Comparison of ENCODE assay signal across 1 cellular context in the genomic region with DNA sequence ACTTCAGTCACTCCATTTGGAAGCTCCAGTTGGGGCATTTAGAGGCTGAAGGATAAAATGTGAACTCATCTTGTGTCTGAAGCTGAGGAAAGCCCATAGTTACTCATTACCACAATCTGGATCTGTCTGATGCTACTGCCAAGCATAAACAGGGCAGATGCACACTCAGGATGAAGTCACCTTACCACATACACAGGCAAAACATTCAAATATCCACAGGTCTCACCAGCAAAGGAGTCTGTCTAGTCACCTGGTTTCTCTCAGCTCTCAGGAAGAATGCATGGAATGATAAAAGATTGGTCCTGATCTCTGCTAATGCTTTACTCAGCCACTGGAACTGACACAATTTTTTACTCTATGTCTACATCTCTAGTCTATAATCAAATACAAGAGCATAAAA.
TF ChIP-seq lines count a peak whose summit lies in the region.

No MANE protein-coding gene starts in this region.

TF ChIP-seq in SK-N-SH, 30 proteins besides CTCF, POLR2A, EP300 and RAD21:
- TF ChIP-seq, protein P1, sequence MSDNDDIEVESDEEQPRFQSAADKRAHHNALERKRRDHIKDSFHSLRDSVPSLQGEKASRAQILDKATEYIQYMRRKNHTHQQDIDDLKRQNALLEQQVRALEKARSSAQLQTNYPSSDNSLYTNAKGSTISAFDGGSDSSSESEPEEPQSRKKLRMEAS (IDR thresholded peaks at IDR 0.05; ENCODE audit: low read depth), result no peak
- no peak for TF ChIP-seq FOXJ3 (CRISPR knock-in tag; IDR thresholded peaks at IDR 0.05)
- no peak for TF ChIP-seq CHD2 (IDR thresholded peaks at IDR 0.05; ENCODE audit: low read length, partially characterized antibody)
- no peak for TF ChIP-seq SMC3 (IDR thresholded peaks at IDR 0.05; ENCODE audit: low read depth, low read length)
- TF ChIP-seq RCOR1 (IDR thresholded peaks at IDR 0.05; ENCODE audit: low read length), result no peak
- TF ChIP-seq GABPA (IDR thresholded peaks at IDR 0.05; ENCODE audit: low read depth), result no peak
- peak; percentile 61 for TF ChIP-seq NFIC (IDR thresholded peaks at IDR 0.05; ENCODE audit: borderline replicate concordance)
- TF ChIP-seq, protein P2, sequence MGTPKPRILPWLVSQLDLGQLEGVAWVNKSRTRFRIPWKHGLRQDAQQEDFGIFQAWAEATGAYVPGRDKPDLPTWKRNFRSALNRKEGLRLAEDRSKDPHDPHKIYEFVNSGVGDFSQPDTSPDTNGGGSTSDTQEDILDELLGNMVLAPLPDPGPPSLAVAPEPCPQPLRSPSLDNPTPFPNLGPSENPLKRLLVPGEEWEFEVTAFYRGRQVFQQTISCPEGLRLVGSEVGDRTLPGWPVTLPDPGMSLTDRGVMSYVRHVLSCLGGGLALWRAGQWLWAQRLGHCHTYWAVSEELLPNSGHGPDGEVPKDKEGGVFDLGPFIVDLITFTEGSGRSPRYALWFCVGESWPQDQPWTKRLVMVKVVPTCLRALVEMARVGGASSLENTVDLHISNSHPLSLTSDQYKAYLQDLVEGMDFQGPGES (IDR thresholded peaks at IDR 0.05; ENCODE audit: low read depth, low read length), result no peak
- peak; percentile 67; the same call in 1 of the 2 replicates for TF ChIP-seq RXRA (IDR thresholded peaks at IDR 0.05; ENCODE audit: borderline replicate concordance, low read depth)
- TF ChIP-seq TCF12 (IDR thresholded peaks at IDR 0.05), result peak; percentile 97
- TF ChIP-seq POLR2AphosphoS5 (IDR thresholded peaks at IDR 0.05; ENCODE audit: low read depth, low read length), result peak; percentile 58
- TF ChIP-seq FOSL2 (IDR thresholded peaks at IDR 0.05; ENCODE audit: borderline replicate concordance, low read depth), result peak; percentile 75
- no peak for TF ChIP-seq EZH2phosphoT487 (IDR thresholded peaks at IDR 0.05; ENCODE audit: borderline replicate concordance, low read depth)
- TF ChIP-seq TEAD4 (IDR thresholded peaks at IDR 0.05; ENCODE audit: borderline replicate concordance, insufficient read depth), result peak; percentile 90
- TF ChIP-seq GATA2 (CRISPR knock-in tag; IDR thresholded peaks at IDR 0.05), result no peak
- no peak for TF ChIP-seq MXI1 (IDR thresholded peaks at IDR 0.05; ENCODE audit: low read depth, low read length)
- no peak for TF ChIP-seq ELF1 (IDR thresholded peaks at IDR 0.05)
- peak; percentile 66; the same call in 1 of the 2 replicates for TF ChIP-seq JUND (IDR thresholded peaks at IDR 0.05)
- no peak for TF ChIP-seq TAF1 (IDR thresholded peaks at IDR 0.05; ENCODE audit: borderline replicate concordance, low read depth, low read length)
- TF ChIP-seq, protein P3, sequence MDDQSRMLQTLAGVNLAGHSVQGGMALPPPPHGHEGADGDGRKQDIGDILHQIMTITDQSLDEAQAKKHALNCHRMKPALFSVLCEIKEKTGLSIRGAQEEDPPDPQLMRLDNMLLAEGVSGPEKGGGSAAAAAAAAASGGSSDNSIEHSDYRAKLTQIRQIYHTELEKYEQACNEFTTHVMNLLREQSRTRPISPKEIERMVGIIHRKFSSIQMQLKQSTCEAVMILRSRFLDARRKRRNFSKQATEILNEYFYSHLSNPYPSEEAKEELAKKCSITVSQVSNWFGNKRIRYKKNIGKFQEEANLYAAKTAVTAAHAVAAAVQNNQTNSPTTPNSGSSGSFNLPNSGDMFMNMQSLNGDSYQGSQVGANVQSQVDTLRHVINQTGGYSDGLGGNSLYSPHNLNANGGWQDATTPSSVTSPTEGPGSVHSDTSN (IDR thresholded peaks at IDR 0.05), result peak; percentile 84
- TF ChIP-seq, protein P4, sequence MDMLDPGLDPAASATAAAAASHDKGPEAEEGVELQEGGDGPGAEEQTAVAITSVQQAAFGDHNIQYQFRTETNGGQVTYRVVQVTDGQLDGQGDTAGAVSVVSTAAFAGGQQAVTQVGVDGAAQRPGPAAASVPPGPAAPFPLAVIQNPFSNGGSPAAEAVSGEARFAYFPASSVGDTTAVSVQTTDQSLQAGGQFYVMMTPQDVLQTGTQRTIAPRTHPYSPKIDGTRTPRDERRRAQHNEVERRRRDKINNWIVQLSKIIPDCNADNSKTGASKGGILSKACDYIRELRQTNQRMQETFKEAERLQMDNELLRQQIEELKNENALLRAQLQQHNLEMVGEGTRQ (IDR thresholded peaks at IDR 0.05; ENCODE audit: borderline replicate concordance, low read depth, low read length), result no peak
- TF ChIP-seq, protein P5, sequence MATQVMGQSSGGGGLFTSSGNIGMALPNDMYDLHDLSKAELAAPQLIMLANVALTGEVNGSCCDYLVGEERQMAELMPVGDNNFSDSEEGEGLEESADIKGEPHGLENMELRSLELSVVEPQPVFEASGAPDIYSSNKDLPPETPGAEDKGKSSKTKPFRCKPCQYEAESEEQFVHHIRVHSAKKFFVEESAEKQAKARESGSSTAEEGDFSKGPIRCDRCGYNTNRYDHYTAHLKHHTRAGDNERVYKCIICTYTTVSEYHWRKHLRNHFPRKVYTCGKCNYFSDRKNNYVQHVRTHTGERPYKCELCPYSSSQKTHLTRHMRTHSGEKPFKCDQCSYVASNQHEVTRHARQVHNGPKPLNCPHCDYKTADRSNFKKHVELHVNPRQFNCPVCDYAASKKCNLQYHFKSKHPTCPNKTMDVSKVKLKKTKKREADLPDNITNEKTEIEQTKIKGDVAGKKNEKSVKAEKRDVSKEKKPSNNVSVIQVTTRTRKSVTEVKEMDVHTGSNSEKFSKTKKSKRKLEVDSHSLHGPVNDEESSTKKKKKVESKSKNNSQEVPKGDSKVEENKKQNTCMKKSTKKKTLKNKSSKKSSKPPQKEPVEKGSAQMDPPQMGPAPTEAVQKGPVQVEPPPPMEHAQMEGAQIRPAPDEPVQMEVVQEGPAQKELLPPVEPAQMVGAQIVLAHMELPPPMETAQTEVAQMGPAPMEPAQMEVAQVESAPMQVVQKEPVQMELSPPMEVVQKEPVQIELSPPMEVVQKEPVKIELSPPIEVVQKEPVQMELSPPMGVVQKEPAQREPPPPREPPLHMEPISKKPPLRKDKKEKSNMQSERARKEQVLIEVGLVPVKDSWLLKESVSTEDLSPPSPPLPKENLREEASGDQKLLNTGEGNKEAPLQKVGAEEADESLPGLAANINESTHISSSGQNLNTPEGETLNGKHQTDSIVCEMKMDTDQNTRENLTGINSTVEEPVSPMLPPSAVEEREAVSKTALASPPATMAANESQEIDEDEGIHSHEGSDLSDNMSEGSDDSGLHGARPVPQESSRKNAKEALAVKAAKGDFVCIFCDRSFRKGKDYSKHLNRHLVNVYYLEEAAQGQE (IDR thresholded peaks at IDR 0.05; ENCODE audit: low read depth, low read length), result no peak
- TF ChIP-seq, protein P6, sequence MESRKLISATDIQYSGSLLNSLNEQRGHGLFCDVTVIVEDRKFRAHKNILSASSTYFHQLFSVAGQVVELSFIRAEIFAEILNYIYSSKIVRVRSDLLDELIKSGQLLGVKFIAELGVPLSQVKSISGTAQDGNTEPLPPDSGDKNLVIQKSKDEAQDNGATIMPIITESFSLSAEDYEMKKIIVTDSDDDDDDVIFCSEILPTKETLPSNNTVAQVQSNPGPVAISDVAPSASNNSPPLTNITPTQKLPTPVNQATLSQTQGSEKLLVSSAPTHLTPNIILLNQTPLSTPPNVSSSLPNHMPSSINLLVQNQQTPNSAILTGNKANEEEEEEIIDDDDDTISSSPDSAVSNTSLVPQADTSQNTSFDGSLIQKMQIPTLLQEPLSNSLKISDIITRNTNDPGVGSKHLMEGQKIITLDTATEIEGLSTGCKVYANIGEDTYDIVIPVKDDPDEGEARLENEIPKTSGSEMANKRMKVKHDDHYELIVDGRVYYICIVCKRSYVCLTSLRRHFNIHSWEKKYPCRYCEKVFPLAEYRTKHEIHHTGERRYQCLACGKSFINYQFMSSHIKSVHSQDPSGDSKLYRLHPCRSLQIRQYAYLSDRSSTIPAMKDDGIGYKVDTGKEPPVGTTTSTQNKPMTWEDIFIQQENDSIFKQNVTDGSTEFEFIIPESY (IDR thresholded peaks at IDR 0.05; ENCODE audit: borderline replicate concordance, low read depth), result no peak; the same call in 1 of the 2 replicates
- TF ChIP-seq, protein P7, sequence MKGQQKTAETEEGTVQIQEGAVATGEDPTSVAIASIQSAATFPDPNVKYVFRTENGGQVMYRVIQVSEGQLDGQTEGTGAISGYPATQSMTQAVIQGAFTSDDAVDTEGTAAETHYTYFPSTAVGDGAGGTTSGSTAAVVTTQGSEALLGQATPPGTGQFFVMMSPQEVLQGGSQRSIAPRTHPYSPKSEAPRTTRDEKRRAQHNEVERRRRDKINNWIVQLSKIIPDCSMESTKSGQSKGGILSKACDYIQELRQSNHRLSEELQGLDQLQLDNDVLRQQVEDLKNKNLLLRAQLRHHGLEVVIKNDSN (IDR thresholded peaks at IDR 0.05; ENCODE audit: borderline replicate concordance, low read depth), result no peak
- TF ChIP-seq NRF1 (IDR thresholded peaks at IDR 0.05; ENCODE audit: low read depth, low read length), result no peak
- TF ChIP-seq FOXM1 (IDR thresholded peaks at IDR 0.05; ENCODE audit: low read depth), result 0 out of 2 replicates have a peak, but pooled peaks have one; percentile 66
